11 cellular contexts compared by ENCODE assay signal in the genomic region with DNA sequence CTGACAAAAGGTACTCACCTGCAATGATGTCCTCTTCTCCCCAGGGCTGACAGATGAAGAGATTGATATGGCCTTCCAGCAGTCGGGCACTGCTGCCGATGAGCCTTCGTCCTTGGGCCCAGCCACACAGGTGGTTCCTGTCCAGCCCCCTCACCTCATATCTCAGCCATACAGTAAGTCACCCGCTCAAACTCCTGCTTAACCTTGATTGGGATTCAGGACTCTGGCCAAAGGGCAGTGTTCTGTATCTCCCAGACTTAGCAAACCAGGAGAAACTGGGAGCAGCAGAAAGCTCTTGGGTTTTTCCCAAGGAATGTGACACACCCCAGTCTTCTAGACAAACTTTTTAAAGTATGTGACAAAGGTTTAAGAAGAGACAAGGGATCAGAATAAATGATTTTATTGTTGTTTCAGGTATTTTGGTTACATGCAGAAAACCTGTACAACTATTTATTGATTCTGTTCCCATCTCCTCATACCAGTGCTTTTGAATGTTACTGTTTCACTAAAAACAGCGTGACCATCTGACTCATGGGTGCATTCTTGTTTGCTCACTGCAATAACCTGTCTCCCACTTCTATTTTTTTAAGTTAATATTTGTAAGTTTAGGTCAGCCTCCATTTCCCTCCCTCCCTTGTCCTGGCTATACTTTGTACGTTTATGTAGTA.
A peak's percentile ranks its signal among the peaks of the same experiment; 100 is the strongest.
DNase-seq lines count a peak whose midpoint lies in the region; ATAC-seq lines count a peak whose summit lies in the region.
"Had no signal": no experiment of that assay in that cellular context is flagged by ENCODE, and none has a peak within 500 bp of the region (broad histone marks: within the 10 kb centered on the region; RNA-seq: fewer than 3 reads in every experiment).

No MANE protein-coding gene starts in this region.

- ATAC-seq in GM21447 (IDR thresholded peaks at IDR 0.05; ENCODE audit: unreplicated experiment): no peak
- ATAC-seq: heart left ventricle had no signal

- peak; percentile 70 for DNase-seq in AG08396 (ENCODE audit: low spot score)
- peak; percentile 61 for DNase-seq in M059J (ENCODE audit: low read depth)
- DNase-seq in dermis blood vessel endothelial cell: peak; percentile 10
- DNase-seq in mucosa of gallbladder (ENCODE audit: low spot score): peak; percentile 42
- no peak for DNase-seq in putamen (ENCODE audit: low spot score)
- no peak for DNase-seq in NCI-H1105 treated with DMSO at 0.1 percent for 48 hours (lab: John Stamatoyannopoulos, UW)
- DNase-seq in NCI-H2171 (lab: John Stamatoyannopoulos, UW): no peak
- DNase-seq: heart left ventricle; NCI-H146; stimulated activated CD4-positive, alpha-beta T cell treated with anti-CD3 and anti-CD28 coated beads, Interleukin-4, amount 100 ng/mL, for 1 hour had no signal

Comparison
In these comparisons a context has a peak if more than half of its experiments do, and no peak if none do; other contexts are left out.
1. DNase-seq: peak in AG08396 (single experiment), M059J (single experiment), dermis blood vessel endothelial cell (single experiment) and mucosa of gallbladder (single experiment); none in putamen (single experiment), NCI-H1105 treated with DMSO at 0.1 percent for 48 hours (single experiment) and NCI-H2171 (single experiment).